In genomic region chr17:36289965-36290612, GRCh38 we compare ENCODE assay signal across 4 cellular contexts. TPM values are rescaled to one million over a fixed set of nuclear protein-coding genes. Genes with fewer than 3 reads are reported as not detected.
"Had no signal": no experiment of that assay in that cellular context is flagged by ENCODE, and none has a peak within 500 bp of the region (broad histone marks: within the 10 kb centered on the region; RNA-seq: fewer than 3 reads in every experiment).

No MANE protein-coding gene starts in this region.

RNA-seq across cellular contexts. Expression of gene TBC1D3I, which starts 25.7 kb away (rescaled TPM):
- total RNA-seq: NCI-H460 had no signal

RNA-seq across cellular contexts. Expression of gene TBC1D3G, which starts 33.6 kb away (rescaled TPM):
- total RNA-seq: LHCN-M2, M059J, MCF 10A, NCI-H460 had no signal
